In genomic region chr4:152707632-152708031, GRCh38 we compare ENCODE assay signal across 13 cellular contexts. TPM values are rescaled to one million over a fixed set of nuclear protein-coding genes. Genes with fewer than 3 reads are reported as not detected.
DNase-seq lines count a peak whose midpoint lies in the region; ATAC-seq, FAIRE-seq and TF ChIP-seq lines count a peak whose summit lies in the region.
"Had no signal": no experiment of that assay in that cellular context is flagged by ENCODE, and none has a peak within 500 bp of the region (broad histone marks: within the 10 kb centered on the region; RNA-seq: fewer than 3 reads in every experiment).

No MANE protein-coding gene starts in this region.

- POLR2A ChIA-PET in H1 (lab: Charles Lee; ENCODE audit: partially characterized antibody): no interaction called here

- H2BK20ac ChIP-seq in H1 (ENCODE audit: low read length): peak overlapping the region; percentile 83; the same call in 1 of the 2 replicates

- H3K36me3 Mint-ChIP-seq in stimulated activated memory B cell treated with anti-CD40 and anti-IgM and Interleukin-4, amounts not matched to agents 10 μg/mL and 1 μg/mL and 100 μg/mL, for 72 hours: peaks cover 7% of the 10 kb centered on the region
- H3K36me3 Mint-ChIP-seq in T-helper 17 cell (ENCODE audit: low read depth): peaks cover 5% of the 10 kb centered on the region

- H3K27me3 Mint-ChIP-seq in stimulated activated memory B cell treated with anti-CD40 and anti-IgM and Interleukin-4, amounts not matched to agents 10 μg/mL and 1 μg/mL and 100 μg/mL, for 72 hours: no peaks in the 10 kb centered on the region
- no peaks in the 10 kb centered on the region for H3K27me3 Mint-ChIP-seq in T-helper 17 cell

- no peak overlapping the region for H2AK5ac ChIP-seq in H1 (ENCODE audit: low read depth, low read length)
- no peak overlapping the region for H2AK5ac ChIP-seq in mesendoderm (ENCODE audit: low read length)

- no peaks in the 10 kb centered on the region for H3K23me2 ChIP-seq in H1 (ENCODE audit: low read depth, low read length)

- DNase-seq in H1 (ENCODE audit: low read depth in 1 of 2, low spot score in 2 of 2) (no peak), mesendoderm (no peak), NCI-H1417 (lab: John Stamatoyannopoulos, UW) (no peak), T-helper 17 cell (no peak)
- DNase-seq: CD8-positive, alpha-beta memory T cell; DMS 273 treated with DMSO at 0.1 percent for 48 hours; HCEC 1CT; HFFc6 had no signal

- peak overlapping the region in 7 of 11 experiments; percentile 1 to 28 (median 18); a peak in 5 of 22 replicates for H3K4me2 ChIP-seq in BLaER1 treated with 17β-estradiol and CSF1 and Interleukin-3, amounts not matched to agents 10 nM and 100 nM
- H3K4me2 ChIP-seq in H1 (ENCODE audit: insufficient read depth in 1 of 2, low read depth in 2 of 2, low read length in 2 of 2) (no peak overlapping the region), mesendoderm (ENCODE audit: low read length) (no peak overlapping the region)

- no peak overlapping the region for H3K14ac ChIP-seq in H1 (ENCODE audit: insufficient read length)

- peak overlapping the region; percentile 13 for H3K27ac Mint-ChIP-seq in stimulated activated memory B cell treated with anti-CD40 and anti-IgM and Interleukin-4, amounts not matched to agents 10 μg/mL and 1 μg/mL and 100 μg/mL, for 72 hours
- H3K27ac Mint-ChIP-seq in T-helper 17 cell: no peak overlapping the region
- H3K27ac Mint-ChIP-seq: CD8-positive, alpha-beta memory T cell; HFFc6 had no signal

- no peak overlapping the region for H2AFZ ChIP-seq in H1 (ENCODE audit: low read length)

- H3K23ac ChIP-seq in H1 (ENCODE audit: insufficient read length): no peak overlapping the region
- no peak overlapping the region for H3K23ac ChIP-seq in mesendoderm (ENCODE audit: low read length)

- 96% methylated on average over 5 of the region's 5 CpGs; no CpG with 5 or more reads in 1 of the 2 experiments for WGBS in H1 (ENCODE audit: extremely low coverage in 1 of 2, insufficient coverage in 1 of 2, insufficient read length in 1 of 2, insufficient replicate concordance in 2 of 2, low coverage in 1 of 2, low lambda C conversion rate in 2 of 2, missing lambda C conversion rate in 1 of 2), 2 experiments
- no CpG with 5 or more reads among the region's 5 CpGs for WGBS in mesendoderm (ENCODE audit: extremely low coverage, insufficient coverage, low lambda C conversion rate)

- peaks cover 7 to 46% (median 32%) of the 10 kb centered on the region in 11 experiments for H3K9me3 ChIP-seq in BLaER1 treated with 17β-estradiol and CSF1 and Interleukin-3, amounts not matched to agents 10 nM and 100 nM (replicated peaks in 1 of 11)
- H3K9me3 ChIP-seq in H1 (ENCODE audit: insufficient read depth in 2 of 2, low read depth in 1 of 2, low read length in 1 of 2) (peaks cover 0 to 2% of the 10 kb centered on the region in 2 experiments; a peak in 2 of 4 replicates), T-helper 17 cell (ENCODE audit: control insufficient read depth, low read length, poor library complexity, severe bottlenecking) (peaks cover 3% of the 10 kb centered on the region)

- H3K56ac ChIP-seq in H1 (replicated peaks; ENCODE audit: insufficient read length, low read depth, low read length) (no peak overlapping the region), mesendoderm (ENCODE audit: low read length) (peak overlapping the region; percentile 52)

- no peak overlapping the region for H3K4me3 ChIP-seq in BLaER1 treated with 17β-estradiol and CSF1 and Interleukin-3, amounts not matched to agents 10 nM and 100 nM
- no peak overlapping the region for H3K4me3 ChIP-seq in H1 (ENCODE audit: extremely low read depth in 1 of 4, insufficient read depth in 2 of 4, low read depth in 3 of 4, low read length in 4 of 4)
- no peak overlapping the region for H3K4me3 ChIP-seq in mesendoderm (ENCODE audit: low read length)
- H3K4me3 ChIP-seq: K562 had no signal

- H3K27ac ChIP-seq in BLaER1 treated with 17β-estradiol and CSF1 and Interleukin-3, amounts not matched to agents 10 nM and 100 nM: no peak overlapping the region
- H3K27ac ChIP-seq in H1 (ENCODE audit: low read depth, low read length): no peak overlapping the region
- no peak overlapping the region for H3K27ac ChIP-seq in mesendoderm (ENCODE audit: low read depth, low read length)

- no peak for TF ChIP-seq EP300 in H1 (IDR thresholded peaks at IDR 0.05; ENCODE audit: borderline replicate concordance in 1 of 2, low read depth in 2 of 2, low read length in 2 of 2)

- H2BK15ac ChIP-seq in H1 (ENCODE audit: low read length): no peak overlapping the region
- H2BK15ac ChIP-seq in mesendoderm (replicated peaks; ENCODE audit: low read depth): no peak overlapping the region

- no peak overlapping the region for H3K4me3 Mint-ChIP-seq in stimulated activated memory B cell treated with anti-CD40 and anti-IgM and Interleukin-4, amounts not matched to agents 10 μg/mL and 1 μg/mL and 100 μg/mL, for 72 hours
- H3K4me3 Mint-ChIP-seq in T-helper 17 cell: no peak overlapping the region
- H3K4me3 Mint-ChIP-seq: CD8-positive, alpha-beta memory T cell; HFFc6 had no signal

- H3K4ac ChIP-seq in H1 (replicated peaks; ENCODE audit: insufficient read length, low read depth, low read length) (no peak overlapping the region), mesendoderm (ENCODE audit: low read depth, low read length) (peak overlapping the region; percentile 17)

- H2BK120ac ChIP-seq in H1 (replicated peaks; ENCODE audit: low read depth, low read length): peak overlapping the region; percentile 13
- peak overlapping the region; percentile 67 for H2BK120ac ChIP-seq in mesendoderm (ENCODE audit: low read depth, low read length)

- H3K9ac ChIP-seq in BLaER1 treated with 17β-estradiol and CSF1 and Interleukin-3, amounts not matched to agents 10 nM and 100 nM: no peak overlapping the region
- H3K9ac ChIP-seq in H1 (replicated peaks in 1 of 4; ENCODE audit: extremely low read depth in 1 of 4, low read depth in 3 of 4, low read length in 3 of 4) (no peak overlapping the region), mesendoderm (ENCODE audit: low read length) (no peak overlapping the region)

- no peaks in the 10 kb centered on the region for H3K27me3 ChIP-seq in BLaER1 treated with 17β-estradiol and CSF1 and Interleukin-3, amounts not matched to agents 10 nM and 100 nM
- H3K27me3 ChIP-seq in H1 (replicated peaks in 1 of 4; ENCODE audit: control insufficient read depth in 3 of 4, extremely low read depth in 1 of 4, insufficient read depth in 3 of 4, low read length in 3 of 4): no peaks in the 10 kb centered on the region
- no peaks in the 10 kb centered on the region for H3K27me3 ChIP-seq in mesendoderm (ENCODE audit: insufficient read depth, low read length, poor library complexity)

- no peaks in the 10 kb centered on the region for H3K79me2 ChIP-seq in H1 (ENCODE audit: control insufficient read depth in 1 of 2, insufficient read depth in 2 of 2, low read length in 2 of 2)
- no peaks in the 10 kb centered on the region for H3K79me2 ChIP-seq in mesendoderm (ENCODE audit: control insufficient read depth, insufficient read depth, low read length)

- H3K18ac ChIP-seq in H1 (ENCODE audit: extremely low read depth, low read length): no peak overlapping the region
- peak overlapping the region; percentile 91 for H3K18ac ChIP-seq in mesendoderm (ENCODE audit: low read length)

- no peak overlapping the region for H4K8ac ChIP-seq in H1 (ENCODE audit: extremely low read depth, insufficient read depth, low read length)
- H4K8ac ChIP-seq in mesendoderm (ENCODE audit: low read depth, low read length): no peak overlapping the region

- H2BK12ac ChIP-seq in H1 (ENCODE audit: low read depth, low read length): no peak overlapping the region

- no peak for TF ChIP-seq CTCF in H1 (IDR thresholded peaks at IDR 0.05; ENCODE audit: control extremely low read depth in 1 of 3, insufficient read depth in 1 of 3, low read depth in 1 of 3, low read length in 3 of 3)

- no peak overlapping the region for H4K91ac ChIP-seq in H1 (replicated peaks; ENCODE audit: insufficient read length, low read length)

- H4K5ac ChIP-seq in H1 (ENCODE audit: insufficient read length, low read depth, low read length): no peak overlapping the region
- H4K5ac ChIP-seq in mesendoderm (ENCODE audit: low read length): no peak overlapping the region

- H4K20me1 ChIP-seq in BLaER1 treated with 17β-estradiol and CSF1 and Interleukin-3, amounts not matched to agents 10 nM and 100 nM: no peaks in the 10 kb centered on the region
- no peaks in the 10 kb centered on the region for H4K20me1 ChIP-seq in H1 (replicated peaks in 1 of 2; ENCODE audit: control insufficient read depth in 1 of 2, insufficient read depth in 2 of 2, low read length in 2 of 2)

- H3K4me1 ChIP-seq in BLaER1 treated with 17β-estradiol and CSF1 and Interleukin-3, amounts not matched to agents 10 nM and 100 nM: peaks cover 0 to 9% (median 5%) of the 10 kb centered on the region in 10 experiments; a peak in 6 of 20 replicates
- H3K4me1 ChIP-seq in H1 (replicated peaks in 1 of 4; ENCODE audit: control insufficient read depth in 3 of 4, insufficient read depth in 4 of 4, low read length in 3 of 4) (peaks cover 5 to 16% (median 14%) of the 10 kb centered on the region in 4 experiments; a peak in 6 of 7 replicates), mesendoderm (ENCODE audit: control insufficient read depth, low read depth, low read length) (peaks cover 16% of the 10 kb centered on the region)

- H3K79me1 ChIP-seq in H1 (ENCODE audit: low read depth, low read length) (no peaks in the 10 kb centered on the region), mesendoderm (ENCODE audit: low read length) (no peaks in the 10 kb centered on the region)

- H3K36me3 ChIP-seq in BLaER1 treated with 17β-estradiol and CSF1 and Interleukin-3, amounts not matched to agents 10 nM and 100 nM: no peaks in the 10 kb centered on the region
- H3K36me3 ChIP-seq in H1 (ENCODE audit: control insufficient read depth in 2 of 4, insufficient read depth in 4 of 4, low read length in 3 of 4) (no peaks in the 10 kb centered on the region), mesendoderm (ENCODE audit: control insufficient read depth, insufficient read depth, low read length) (no peaks in the 10 kb centered on the region)

- TF ChIP-seq POLR2A in H1 (IDR thresholded peaks at IDR 0.05; ENCODE audit: control extremely low read depth in 1 of 2, low read depth in 2 of 2, low read length in 2 of 2): no peak

- CTCF ChIA-PET in H1 (lab: Charles Lee; ENCODE audit: partially characterized antibody): interaction anchor here (0.6 to 3.6 kb wide), 5 partner anchors 14 to 206 kb away, joined by 3 to 24 read pairs (median 4); no protein-coding TSS in a partner anchor

- TF ChIP-seq RAD21 in H1 (IDR thresholded peaks at IDR 0.05 in 1 of 2, conservative IDR thresholded peaks at IDR 0.05 in 1 of 2; ENCODE audit: low read depth in 2 of 2, low read length in 2 of 2): no peak

- H3K4me1 Mint-ChIP-seq in stimulated activated memory B cell treated with anti-CD40 and anti-IgM and Interleukin-4, amounts not matched to agents 10 μg/mL and 1 μg/mL and 100 μg/mL, for 72 hours: peaks cover 28% of the 10 kb centered on the region
- no peaks in the 10 kb centered on the region for H3K4me1 Mint-ChIP-seq in T-helper 17 cell
- H3K4me1 Mint-ChIP-seq: CD8-positive, alpha-beta memory T cell had no signal

- no peak for FAIRE-seq in H1 (lab: Jason Lieb, UNC)
- FAIRE-seq: K562 had no signal

- ATAC-seq in stimulated activated memory B cell treated with anti-CD40 and anti-IgM and Interleukin-4, amounts not matched to agents 10 μg/mL and 1 μg/mL and 100 μg/mL, for 72 hours: peak; percentile 51
- no peak for ATAC-seq in HG03045 (IDR thresholded peaks at IDR 0.05; ENCODE audit: unreplicated experiment)
- no peak for ATAC-seq in GM18511 (IDR thresholded peaks at IDR 0.05; ENCODE audit: unreplicated experiment)
- ATAC-seq in T-helper 17 cell: no peak
- ATAC-seq: K562 had no signal

- H2BK5ac ChIP-seq in H1 (ENCODE audit: low read depth, low read length) (no peak overlapping the region), mesendoderm (ENCODE audit: low read length) (peak overlapping the region; percentile 61)

- H3K9me3 Mint-ChIP-seq in stimulated activated memory B cell treated with anti-CD40 and anti-IgM and Interleukin-4, amounts not matched to agents 10 μg/mL and 1 μg/mL and 100 μg/mL, for 72 hours: peaks cover 14% of the 10 kb centered on the region

RNA-seq across cellular contexts. Expression of gene TMEM154, which starts 27.8 kb away (rescaled TPM):
- total RNA-seq in H1 (2021; fragmentation: NEBNext Ultra II Directional; extraction: Animal tissue kit (Norgen Biotek cat#: 25700)): 1.2 and 1.5 TPM in 2 replicates
- polyA plus RNA-seq in H1 (2011; rRNA removed): 0.22 and 0.33 TPM in 2 replicates
- polyA plus RNA-seq in H1 (2011; cell fraction: cytosol; rRNA removed): 0.27 TPM
- polyA plus RNA-seq in H1 (2011; cell fraction: nucleus; rRNA removed): 0.31 TPM
- polyA plus RNA-seq in H1 (2012, experiment 1 of 2): 0.18 to 0.99 TPM (median 0.69 TPM) in 4 replicates
- 0.03 TPM for polyA plus RNA-seq in H1 (2012, experiment 2 of 2)
- polyA plus RNA-seq in H1 (2013, experiment 1 of 2): 1.1 TPM
- polyA plus RNA-seq in H1 (2013, experiment 2 of 2): 1.9 TPM
- polyA minus RNA-seq in H1 (2011; rRNA and poly(A)+ RNA removed): 0.85 and 1.0 TPM in 2 replicates
- polyA minus RNA-seq in H1 (2011; cell fraction: cytosol; rRNA and poly(A)+ RNA removed): not detected
- polyA minus RNA-seq in H1 (2011; cell fraction: nucleus; rRNA and poly(A)+ RNA removed): 1.9 TPM
- polyA plus RNA-seq in mesendoderm (2013, experiment 1 of 2): 12.8 TPM
- polyA plus RNA-seq in mesendoderm (2013, experiment 2 of 2): 11.9 TPM
- total RNA-seq in T-helper 17 cell: 10 to 100 TPM; 25.1 to 25.2 TPM

Comparison
In these comparisons a context has a peak if more than half of its experiments do, and no peak if none do; other contexts are left out.
1. H3K4me2 ChIP-seq: peak in BLaER1 treated with 17β-estradiol and CSF1 and Interleukin-3, amounts not matched to agents 10 nM and 100 nM (7 of 11); none in H1 (0 of 2) and mesendoderm (single experiment).
2. RNA of gene TMEM154, which starts 27.8 kb away (total RNA-seq): 25.1 to 25.2 TPM in T-helper 17 cell; 1.2 to 1.5 TPM in H1; every median in the first group is over 10 times any median in the second.